ENCODE assay signal across 8 cellular contexts in the genomic region with DNA sequence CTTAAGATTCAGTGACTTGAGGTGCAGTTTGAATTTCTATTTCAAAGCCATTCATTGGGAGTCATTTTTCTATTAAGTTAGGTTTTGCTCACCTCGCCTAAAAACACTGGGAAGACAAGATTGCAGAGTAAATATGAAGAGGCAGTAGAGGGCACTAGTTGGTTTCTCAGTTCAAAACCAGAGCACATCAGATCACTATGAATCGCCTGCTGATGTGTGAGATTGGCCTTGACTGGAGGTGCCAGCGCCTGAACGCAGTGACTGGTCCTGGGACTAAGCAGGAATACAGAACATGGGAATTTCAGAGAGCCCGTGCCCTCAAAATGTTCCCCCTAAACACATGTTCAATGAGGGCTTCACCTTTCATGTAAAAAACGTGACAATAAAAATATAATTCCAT.
A peak's percentile ranks its signal among the peaks of the same experiment; 100 is the strongest.
DNase-seq lines count a peak whose midpoint lies in the region; ATAC-seq and TF ChIP-seq lines count a peak whose summit lies in the region.

No MANE protein-coding gene starts in this region.

- H3K36me3 ChIP-seq in SJSA1, result no peaks in the 10 kb centered on the region
- H3K36me3 ChIP-seq in mucosa of descending colon (ENCODE audit: low read depth), result no peaks in the 10 kb centered on the region

- H3K4me1 ChIP-seq in SJSA1 (replicated peaks) (peaks cover 48% of the 10 kb centered on the region), mucosa of descending colon (ENCODE audit: low read depth) (peaks cover 12% of the 10 kb centered on the region)

- peak; percentile 81 for ATAC-seq in mucosa of descending colon

- no peak overlapping the region for H3K4me3 ChIP-seq in HL-60 (replicated peaks; ENCODE audit: insufficient read depth, low read length)
- H3K4me3 ChIP-seq in SJSA1, result no peak overlapping the region
- H3K4me3 ChIP-seq in dorsolateral prefrontal cortex, result no peak overlapping the region
- no peak overlapping the region for H3K4me3 ChIP-seq in mucosa of descending colon

- H3K27me3 ChIP-seq in HL-60 (ENCODE audit: insufficient read depth, poor library complexity, severe bottlenecking), result no peaks in the 10 kb centered on the region
- no peaks in the 10 kb centered on the region for H3K27me3 ChIP-seq in SJSA1 (replicated peaks)
- no peaks in the 10 kb centered on the region for H3K27me3 ChIP-seq in dorsolateral prefrontal cortex

- intact Hi-C loops in dorsolateral prefrontal cortex (cut with DNase I) (loop anchor here in 1 of 2 donors (5.0 kb wide), 1 partner anchor 305 kb away; no protein-coding TSS in a partner anchor), mucosa of descending colon (cut with DNase I, micrococcal nuclease) (loop anchor here in 1 of 2 donors (5.0 kb wide), 1 partner anchor 105 kb away; no protein-coding TSS in a partner anchor)

- no peaks in the 10 kb centered on the region for H3K9me3 ChIP-seq in SJSA1 (replicated peaks)
- no peaks in the 10 kb centered on the region for H3K9me3 ChIP-seq in mucosa of descending colon

- TF ChIP-seq CTCF in GM12873 (IDR thresholded peaks at IDR 0.05; ENCODE audit: insufficient read depth, low read depth, low read length, missing control alignments), result peak; percentile 48
- TF ChIP-seq CTCF in HL-60 (IDR thresholded peaks at IDR 0.05; ENCODE audit: insufficient read depth, low read length), result no peak
- TF ChIP-seq CTCF in dorsolateral prefrontal cortex (IDR thresholded peaks at IDR 0.05 in 54 of 56, conservative IDR thresholded peaks at IDR 0.05 in 2 of 56; ENCODE audit: low read depth in 1 of 56, partially characterized antibody in 56 of 56), result peak in 53 of 56 donors; percentile 24 to 65 (median 50)
- TF ChIP-seq CTCF in mucosa of descending colon (IDR thresholded peaks at IDR 0.05), result no peak

- H3K27ac ChIP-seq in HL-60 (replicated peaks) (peak overlapping the region; percentile 35; the same call in 1 of the 2 replicates), SJSA1 (peak overlapping the region; percentile 75), dorsolateral prefrontal cortex (peak overlapping the region in 56 of 59 donors; percentile 3 to 89 (median 78))

- DNase-seq in A172 (ENCODE audit: low spot score), result peak; percentile 91
- DNase-seq in HL-60 (ENCODE audit: low read depth in 1 of 2, low spot score in 1 of 2), result peak; percentile 16 to 69
- DNase-seq in SJSA1 (ENCODE audit: low read depth in 1 of 2, low spot score in 2 of 2), result peak; percentile 47 to 48
- peak in 2 of 10 donors; percentile 30 to 42 for DNase-seq in dorsolateral prefrontal cortex
- DNase-seq in mucosa of descending colon, result peak in 1 of 3 donors; percentile 64
- no peak for DNase-seq in NCI-H2196 treated with DMSO at 0.1 percent for 48 hours (lab: John Stamatoyannopoulos, UW; ENCODE audit: unreplicated experiment)
- no peak for DNase-seq in T-helper 9 cell

Comparison
In these comparisons a context has a peak if more than half of its experiments do, and no peak if none do; other contexts are left out.
1. DNase-seq: peak in A172 (single experiment), HL-60 (2 of 2) and SJSA1 (2 of 2); none in NCI-H2196 treated with DMSO at 0.1 percent for 48 hours (single experiment) and T-helper 9 cell (single experiment).
2. CTCF ChIP-seq: peak in GM12873 (single experiment) and dorsolateral prefrontal cortex (53 of 56); none in HL-60 (single experiment) and mucosa of descending colon (single experiment).
3. Peak in every context shown above with its lines, with median percentiles within 50 percentile points of each other: H3K27ac ChIP-seq.